29 cellular contexts compared by ENCODE assay signal in the genomic region with DNA sequence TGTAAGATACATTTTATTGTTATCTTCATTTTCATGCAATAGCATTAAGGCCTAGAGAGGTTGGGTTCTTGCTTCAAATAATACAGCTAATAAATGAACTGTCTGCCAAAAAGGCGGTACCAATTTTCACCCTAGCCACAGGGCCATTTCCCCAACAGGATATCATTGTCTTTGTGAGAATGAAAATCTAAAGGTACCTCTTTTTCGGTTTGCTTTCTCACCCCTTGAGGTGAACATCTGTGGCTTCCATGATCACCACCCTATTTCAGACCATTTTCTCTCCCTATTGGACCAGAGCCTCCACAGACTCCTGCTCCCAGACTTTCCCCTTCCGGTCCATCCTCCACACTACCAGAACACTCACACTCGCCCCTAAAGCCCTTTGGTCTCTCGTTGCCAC.
"Had no signal": no experiment of that assay in that cellular context is flagged by ENCODE, and none has a peak within 500 bp of the region (broad histone marks: within the 10 kb centered on the region; RNA-seq: fewer than 3 reads in every experiment).

No MANE protein-coding gene starts in this region.

- H3K79me2 ChIP-seq: hepatocyte had no signal

- H3K9me3 Mint-ChIP-seq: endodermal cell; naive thymus-derived CD4-positive, alpha-beta T cell; type B pancreatic cell had no signal

- FAIRE-seq: colon, islet of Langerhans had no signal

- H3K27me3 ChIP-seq: gastrocnemius medialis, heart left ventricle, hepatocyte, right atrium auricular region, testis, tibial artery had no signal

- H3K4me3 ChIP-seq: gastrocnemius medialis, heart left ventricle, hepatocyte, left lung, prostate gland, right atrium auricular region, smooth muscle cell, testis, tibial artery had no signal

- H3K36me3 ChIP-seq: gastrocnemius medialis, heart left ventricle, left lung, prostate gland, right atrium auricular region, tibial artery had no signal

- H3K36me3 Mint-ChIP-seq: type B pancreatic cell had no signal

- H3K27me3 Mint-ChIP-seq: naive thymus-derived CD4-positive, alpha-beta T cell had no signal

- ATAC-seq: esophagus mucosa; gastrocnemius medialis; heart left ventricle; left cardiac atrium; left lung; naive thymus-derived CD4-positive, alpha-beta T cell; sciatic nerve had no signal

- H3K4me3 Mint-ChIP-seq: endodermal cell; naive thymus-derived CD4-positive, alpha-beta T cell; type B pancreatic cell had no signal

- H3K27ac ChIP-seq: epithelial cell of prostate, gastrocnemius medialis, heart left ventricle, hepatocyte, left lung, prostate gland, right atrium auricular region, testis, tibial artery had no signal

- H3K4me1 ChIP-seq: gastrocnemius medialis, prostate gland, testis had no signal

- H3K4me2 ChIP-seq: hepatocyte, smooth muscle cell had no signal

- H3K9me3 ChIP-seq: gastrocnemius medialis, heart left ventricle, left lung, prostate gland, right atrium auricular region, testis, tibial artery had no signal

- H2AFZ ChIP-seq: hepatocyte had no signal

- H3K27ac Mint-ChIP-seq: endodermal cell, type B pancreatic cell had no signal

- DNase-seq: effector CD8-positive, alpha-beta T cell; endodermal cell; foreskin fibroblast; gastrocnemius medialis; heart left ventricle; left cardiac atrium; left lung; mesenchymal stem cell; midbrain; naive thymus-derived CD4-positive, alpha-beta T cell; occipital lobe; stimulated activated CD4-positive, alpha-beta T cell treated with anti-CD3 and anti-CD28 coated beads, Interleukin-12 subunit alpha, Interleukin-12 subunit beta, amount 100 ng/mL, for 4 hours; stimulated activated CD4-positive, alpha-beta T cell treated with anti-CD3 and anti-CD28 coated beads, Interleukin-1b, Interleukin-23, amount 100 ng/mL, for 48 hours; stimulated activated CD4-positive, alpha-beta T cell treated with anti-CD3 and anti-CD28 coated beads, Interleukin-4, amount 100 ng/mL, for 1 hour; stimulated activated CD8-positive, alpha-beta memory T cell treated with anti-CD3 and anti-CD28 coated beads, Interleukin-4, amount 100 ng/mL, for 48 hours; stimulated activated naive CD4-positive, alpha-beta T cell; substantia nigra; testis; tibial artery had no signal
